11 cellular contexts compared by ENCODE assay signal in the genomic region with DNA sequence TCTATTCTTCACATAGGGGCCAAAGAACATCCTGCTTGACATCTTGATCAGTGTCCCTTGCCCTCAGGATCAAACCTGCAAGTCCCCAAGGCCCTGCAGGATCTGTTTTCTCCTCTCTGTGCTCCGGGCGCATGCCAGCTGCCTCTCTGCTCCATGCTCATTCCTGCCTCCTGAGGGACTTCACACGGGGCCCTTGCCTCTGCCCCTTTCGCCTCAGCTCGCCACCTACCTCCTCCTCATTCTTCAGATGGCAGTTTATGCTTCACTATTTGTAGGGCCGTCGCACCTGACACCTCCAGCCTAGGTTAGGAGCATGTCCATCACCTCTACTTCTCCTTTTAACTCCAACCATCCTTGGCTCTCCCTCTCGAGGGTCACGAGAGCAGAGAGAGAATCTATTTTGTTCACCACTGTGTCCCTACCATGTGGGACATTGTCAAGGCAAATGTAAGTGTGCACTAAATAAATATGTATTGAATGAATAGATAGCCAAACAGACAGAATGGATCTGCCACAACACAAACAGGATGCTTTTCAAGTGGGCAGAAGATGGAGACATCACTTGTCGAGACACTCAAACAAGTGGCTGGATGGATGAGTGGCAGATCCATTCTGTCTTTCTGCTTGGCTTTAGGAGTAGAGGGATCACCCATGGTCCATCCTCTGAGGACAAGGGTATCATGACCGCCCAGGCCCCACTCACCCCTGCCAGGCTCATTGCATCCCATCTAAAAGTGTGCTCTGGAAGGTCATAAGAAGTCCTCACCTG. TPM values are rescaled to one million over a fixed set of nuclear protein-coding genes. Genes with fewer than 3 reads are reported as not detected.
A peak's percentile ranks its signal among the peaks of the same experiment; 100 is the strongest.
DNase-seq lines count a peak whose midpoint lies in the region; ATAC-seq, FAIRE-seq and TF ChIP-seq lines count a peak whose summit lies in the region.
"Had no signal": no experiment of that assay in that cellular context is flagged by ENCODE, and none has a peak within 500 bp of the region (broad histone marks: within the 10 kb centered on the region; RNA-seq: fewer than 3 reads in every experiment).

No MANE protein-coding gene starts in this region.

- peak overlapping the region; percentile 95 to 96 for H3K27ac ChIP-seq in ascending aorta
- H3K27ac ChIP-seq in kidney (ENCODE audit: low read depth in 2 of 2, low read length in 2 of 2) = peak overlapping the region; percentile 90 to 92

- H3K4me3 Mint-ChIP-seq in HFFc6 = peak overlapping the region; percentile 54
- peak overlapping the region; percentile 53 for H3K4me3 Mint-ChIP-seq in stimulated activated effector memory CD8-positive, alpha-beta T cell treated with anti-CD3 and anti-CD28 coated beads, Interleukin-12 subunit alpha, Interleukin-12 subunit beta, amount 100 ng/mL, for 72 hours

- no peaks in the 10 kb centered on the region for H3K27me3 ChIP-seq in ascending aorta

- intact Hi-C loops in ascending aorta (cut with DNase I) (no loop called here), kidney (cut with DNase I) (no loop called here), head of caudate nucleus (cut with DNase I) (no loop called here)

- peaks cover 83% of the 10 kb centered on the region for H3K4me1 Mint-ChIP-seq in HFFc6 (ENCODE audit: low read depth)
- peaks cover 87% of the 10 kb centered on the region for H3K4me1 Mint-ChIP-seq in stimulated activated effector memory CD8-positive, alpha-beta T cell treated with anti-CD3 and anti-CD28 coated beads, Interleukin-12 subunit alpha, Interleukin-12 subunit beta, amount 100 ng/mL, for 72 hours

- peaks cover 47% of the 10 kb centered on the region for H3K36me3 Mint-ChIP-seq in HFFc6 (ENCODE audit: low read depth)
- peaks cover 35% of the 10 kb centered on the region for H3K36me3 Mint-ChIP-seq in stimulated activated effector memory CD8-positive, alpha-beta T cell treated with anti-CD3 and anti-CD28 coated beads, Interleukin-12 subunit alpha, Interleukin-12 subunit beta, amount 100 ng/mL, for 72 hours

- peak overlapping the region; percentile 81 for H3K27ac Mint-ChIP-seq in HFFc6
- peak overlapping the region; percentile 71 for H3K27ac Mint-ChIP-seq in stimulated activated effector memory CD8-positive, alpha-beta T cell treated with anti-CD3 and anti-CD28 coated beads, Interleukin-12 subunit alpha, Interleukin-12 subunit beta, amount 100 ng/mL, for 72 hours

- no peak for DNase-seq in HFFc6
- no peak for DNase-seq in ascending aorta (ENCODE audit: low spot score in 2 of 2)
- peak; percentile 36 for DNase-seq in kidney
- no peak for DNase-seq in stimulated activated effector memory CD8-positive, alpha-beta T cell treated with anti-CD3 and anti-CD28 coated beads, Interleukin-12 subunit alpha, Interleukin-12 subunit beta, amount 100 ng/mL, for 72 hours (ENCODE audit: low spot score in 2 of 2)
- DNase-seq in NCI-H82 treated with DMSO at 0.1 percent for 48 hours (lab: John Stamatoyannopoulos, UW; ENCODE audit: unreplicated experiment) = no peak
- no peak for DNase-seq in T-helper 9 cell
- no peak for DNase-seq in head of caudate nucleus
- DNase-seq: activated gamma-delta T cell treated with Interleukin-2 at 50 U/mL for 16 hours, NCI-H1092 treated with DMSO at 0.1 percent for 48 hours, occipital lobe had no signal

- no peaks in the 10 kb centered on the region for H3K9me3 ChIP-seq in ascending aorta
- no peaks in the 10 kb centered on the region for H3K9me3 ChIP-seq in kidney (ENCODE audit: control insufficient read depth in 1 of 2, low read length in 2 of 2)

- H3K4me1 ChIP-seq in ascending aorta = peaks cover 15 to 79% of the 10 kb centered on the region in 2 donors
- peaks cover 68 to 69% of the 10 kb centered on the region in 2 donors for H3K4me1 ChIP-seq in kidney (ENCODE audit: control insufficient read depth in 1 of 2, insufficient read depth in 1 of 2, low read depth in 1 of 2, low read length in 2 of 2)

- FAIRE-seq in kidney (lab: Jason Lieb, UNC) = no peak

- no peak overlapping the region for H3K4me3 ChIP-seq in ascending aorta
- peak overlapping the region in 1 of 2 donors; percentile 8 for H3K4me3 ChIP-seq in kidney (ENCODE audit: low read length in 2 of 2)

- peak overlapping the region; percentile 22 to 29 for H3K9ac ChIP-seq in kidney (ENCODE audit: low read length in 2 of 2)

- TF ChIP-seq CTCF in HFFc6 (IDR thresholded peaks at IDR 0.05) (no peak), ascending aorta (IDR thresholded peaks at IDR 0.05) (no peak), kidney (IDR thresholded peaks at IDR 0.05; ENCODE audit: borderline replicate concordance, extremely low read depth, insufficient read depth) (no peak)

- H3K36me3 ChIP-seq in ascending aorta (no peaks in the 10 kb centered on the region), kidney (ENCODE audit: control insufficient read depth in 1 of 2, insufficient read depth in 2 of 2, low read length in 2 of 2) (peaks cover 3 to 10% of the 10 kb centered on the region in 2 donors)

- H3K9me3 Mint-ChIP-seq in HFFc6 = no peaks in the 10 kb centered on the region
- no peaks in the 10 kb centered on the region for H3K9me3 Mint-ChIP-seq in stimulated activated effector memory CD8-positive, alpha-beta T cell treated with anti-CD3 and anti-CD28 coated beads, Interleukin-12 subunit alpha, Interleukin-12 subunit beta, amount 100 ng/mL, for 72 hours

- peaks cover 10% of the 10 kb centered on the region for H3K27me3 Mint-ChIP-seq in HFFc6 (ENCODE audit: insufficient read depth)

- no peak for ATAC-seq in stimulated activated effector memory CD8-positive, alpha-beta T cell treated with anti-CD3 and anti-CD28 coated beads, Interleukin-12 subunit alpha, Interleukin-12 subunit beta, amount 100 ng/mL, for 72 hours
- ATAC-seq in esophagus mucosa = no peak

RNA-seq across cellular contexts. Expression of gene ACTN4, which starts 29.6 kb away (rescaled TPM):
- total RNA-seq in HFFc6 (2021; fragmentation: NEBNext Ultra II Directional; extraction: Animal tissue kit (Norgen Biotek cat#: 25700)) = 1,000 to 10,000 TPM in 5 of 6 experiments, 100 to 1,000 TPM in 1; 972 to 1,299 (median 1,250) TPM
- 1,036 TPM for total RNA-seq in ascending aorta
- 606 TPM for total RNA-seq in kidney
- polyA plus RNA-seq in kidney (ENCODE audit: insufficient read depth, low read depth, low replicate concordance) = 231 TPM
- 455 TPM for total RNA-seq in esophagus mucosa

RNA-seq across cellular contexts. Expression of gene EIF3K, which starts 58.1 kb away (rescaled TPM):
- total RNA-seq in HFFc6 (2021; fragmentation: NEBNext Ultra II Directional; extraction: Animal tissue kit (Norgen Biotek cat#: 25700)) = 100 to 1,000 TPM; 227 to 241 (median 238) TPM
- total RNA-seq in ascending aorta (696 TPM), kidney (259 TPM), esophagus mucosa (304 TPM)
- polyA plus RNA-seq in kidney (ENCODE audit: insufficient read depth, low read depth, low replicate concordance) = 723 TPM

RNA-seq across cellular contexts. Expression of gene MAP4K1, which starts 59.3 kb away (rescaled TPM):
- under 1 TPM in 3 of 6 experiments, not detected in 3; 0.27 to 0.74 (median 0.28) TPM for total RNA-seq in HFFc6 (2021; fragmentation: NEBNext Ultra II Directional; extraction: Animal tissue kit (Norgen Biotek cat#: 25700))
- total RNA-seq in ascending aorta (15.1 TPM), kidney (17.7 TPM), esophagus mucosa (3.4 TPM)
- polyA plus RNA-seq in kidney (ENCODE audit: insufficient read depth, low read depth, low replicate concordance) = 3.9 TPM
